In genomic region chr7:74288034-74288881, GRCh38 we compare ENCODE assay signal across 8 cellular contexts. TPM values are rescaled to one million over a fixed set of nuclear protein-coding genes. Genes with fewer than 3 reads are reported as not detected.
A peak's percentile ranks its signal among the peaks of the same experiment; 100 is the strongest.
DNase-seq lines count a peak whose midpoint lies in the region; ATAC-seq and TF ChIP-seq lines count a peak whose summit lies in the region.

No MANE protein-coding gene starts in this region.

- ATAC-seq in natural killer cell treated with Interleukin-12 subunit alpha and Interleukin-12 subunit beta and Interleukin-15 and Interleukin-18, amount 100 ng/mL, for 72 hours, result no peak

- no peak overlapping the region for H3K27ac ChIP-seq in CD4-positive, alpha-beta memory T cell (ENCODE audit: low read depth, low read length)

- H3K9me2 ChIP-seq in Loucy (replicated peaks; ENCODE audit: low read depth, low read length), result no peaks in the 10 kb centered on the region

- peaks cover 24% of the 10 kb centered on the region for H4K20me1 ChIP-seq in Loucy (ENCODE audit: insufficient read depth, low read length, poor library complexity, severe bottlenecking)

- no peak for DNase-seq in CD4-positive, alpha-beta memory T cell
- DNase-seq in cerebellar cortex (ENCODE audit: low spot score) (peak; percentile 61), DMS 273 treated with DMSO at 0.1 percent for 48 hours (lab: John Stamatoyannopoulos, UW) (no peak), HuH-7 (ENCODE audit: low spot score) (no peak), ecto neural progenitor cell (ENCODE audit: low spot score) (no peak), AG08396 (ENCODE audit: low spot score) (no peak)
- peak; percentile 61 for DNase-seq in natural killer cell treated with Interleukin-12 subunit alpha and Interleukin-12 subunit beta and Interleukin-15 and Interleukin-18, amount 100 ng/mL, for 72 hours (ENCODE audit: low spot score)

- CTCF ChIA-PET in CD4-positive, alpha-beta memory T cell (lab: Charles Lee; ENCODE audit: partially characterized antibody), result interaction anchor here (0.9 to 1.8 kb wide), 7 partner anchors 13 to 112 kb away, joined by 3 to 8 read pairs (median 3); no protein-coding TSS in a partner anchor

- no peaks in the 10 kb centered on the region for H3K9me3 ChIP-seq in CD4-positive, alpha-beta memory T cell (ENCODE audit: control insufficient read depth in 1 of 2, low read length in 2 of 2)
- H3K9me3 ChIP-seq in Loucy (ENCODE audit: insufficient read depth, low read depth, low read length), result no peaks in the 10 kb centered on the region

- intact Hi-C loops in CD4-positive, alpha-beta memory T cell (cut with micrococcal nuclease), result loop anchor here (1.0 kb wide), 1 partner anchor 34 kb away; the partner anchor contains the start of gene RFC2

- H3K4me1 Mint-ChIP-seq in CD4-positive, alpha-beta memory T cell, result peaks cover 14 to 32% (median 17%) of the 10 kb centered on the region in 4 donors
- peaks cover 23 to 29% of the 10 kb centered on the region in 2 donors for H3K4me1 Mint-ChIP-seq in natural killer cell treated with Interleukin-12 subunit alpha and Interleukin-12 subunit beta and Interleukin-15 and Interleukin-18, amount 100 ng/mL, for 72 hours (ENCODE audit: low read depth in 2 of 2)

- no peaks in the 10 kb centered on the region for H3K27me3 ChIP-seq in CD4-positive, alpha-beta memory T cell (ENCODE audit: insufficient read depth, low read length)
- no peaks in the 10 kb centered on the region for H3K27me3 ChIP-seq in Loucy (ENCODE audit: insufficient read depth, low read length, poor library complexity, severe bottlenecking)

- H3K79me2 ChIP-seq in Loucy (ENCODE audit: insufficient read depth, low read length), result peaks cover 24% of the 10 kb centered on the region

- POLR2A ChIA-PET in CD4-positive, alpha-beta memory T cell (lab: Charles Lee; ENCODE audit: partially characterized antibody), result interaction anchor here (0.6 to 3.5 kb wide), 2 partner anchors 18 to 24 kb away, joined by 3 to 17 read pairs; no protein-coding TSS in a partner anchor

- peak overlapping the region; percentile 77 for H3K4me2 ChIP-seq in Loucy (ENCODE audit: low read depth, low read length, poor library complexity, severe bottlenecking)

- H2AFZ ChIP-seq in Loucy (ENCODE audit: low read length), result peak overlapping the region; percentile 88; the same call in 1 of the 2 replicates

- peaks cover 0 to 1% of the 10 kb centered on the region in 2 donors for H3K36me3 Mint-ChIP-seq in CD4-positive, alpha-beta memory T cell
- no peaks in the 10 kb centered on the region for H3K36me3 Mint-ChIP-seq in natural killer cell treated with Interleukin-12 subunit alpha and Interleukin-12 subunit beta and Interleukin-15 and Interleukin-18, amount 100 ng/mL, for 72 hours

- H3K27me3 Mint-ChIP-seq in CD4-positive, alpha-beta memory T cell, result peaks cover 4 to 7% of the 10 kb centered on the region in 2 donors
- peaks cover 0 to 1% of the 10 kb centered on the region in 2 donors for H3K27me3 Mint-ChIP-seq in natural killer cell treated with Interleukin-12 subunit alpha and Interleukin-12 subunit beta and Interleukin-15 and Interleukin-18, amount 100 ng/mL, for 72 hours

- H3K9me3 Mint-ChIP-seq in CD4-positive, alpha-beta memory T cell, result no peaks in the 10 kb centered on the region
- no peaks in the 10 kb centered on the region for H3K9me3 Mint-ChIP-seq in natural killer cell treated with Interleukin-12 subunit alpha and Interleukin-12 subunit beta and Interleukin-15 and Interleukin-18, amount 100 ng/mL, for 72 hours

- peak overlapping the region in 5 of 7 donors; percentile 29 to 92 (median 77) for H3K27ac Mint-ChIP-seq in CD4-positive, alpha-beta memory T cell
- peak overlapping the region; percentile 63 to 76 for H3K27ac Mint-ChIP-seq in natural killer cell treated with Interleukin-12 subunit alpha and Interleukin-12 subunit beta and Interleukin-15 and Interleukin-18, amount 100 ng/mL, for 72 hours

- no peak for TF ChIP-seq CTCF in Loucy (conservative IDR thresholded peaks at IDR 0.05; ENCODE audit: low read length)

- H3K4me3 ChIP-seq in CD4-positive, alpha-beta memory T cell (ENCODE audit: low read length in 2 of 2), result peak overlapping the region in 1 of 2 donors; percentile 60
- H3K4me3 ChIP-seq in Loucy (ENCODE audit: low read length, poor library complexity, severe bottlenecking), result peak overlapping the region; percentile 71

- peak overlapping the region; percentile 87 to 97 (median 90) for H3K4me3 Mint-ChIP-seq in CD4-positive, alpha-beta memory T cell
- peak overlapping the region; percentile 88 for H3K4me3 Mint-ChIP-seq in natural killer cell treated with Interleukin-12 subunit alpha and Interleukin-12 subunit beta and Interleukin-15 and Interleukin-18, amount 100 ng/mL, for 72 hours

- no peaks in the 10 kb centered on the region for H3K36me3 ChIP-seq in CD4-positive, alpha-beta memory T cell (ENCODE audit: insufficient read depth, low read length)
- no peaks in the 10 kb centered on the region for H3K36me3 ChIP-seq in Loucy (ENCODE audit: insufficient read depth, low read length)

- H3K4me1 ChIP-seq in CD4-positive, alpha-beta memory T cell (ENCODE audit: insufficient read depth, low read length), result peaks cover 24% of the 10 kb centered on the region
- peaks cover 34% of the 10 kb centered on the region for H3K4me1 ChIP-seq in Loucy (ENCODE audit: insufficient read depth, low read length, poor library complexity, severe bottlenecking)

- H3F3A ChIP-seq in Loucy (ENCODE audit: low read depth), result no peaks in the 10 kb centered on the region

- peak overlapping the region; percentile 49 for H3K9ac ChIP-seq in Loucy (ENCODE audit: low read depth, low read length, poor library complexity, severe bottlenecking)

RNA-seq across cellular contexts. Expression of gene CLIP2, which starts 0.9 kb away (rescaled TPM):
- total RNA-seq in CD4-positive, alpha-beta memory T cell, result 1 to 10 TPM; 3.0 to 5.7 TPM
- under 1 TPM; 0.15 to 0.36 TPM for polyA plus RNA-seq in CD4-positive, alpha-beta memory T cell
- 10 to 100 TPM; 12.2 to 17.0 TPM for total RNA-seq in natural killer cell treated with Interleukin-12 subunit alpha and Interleukin-12 subunit beta and Interleukin-15 and Interleukin-18, amount 100 ng/mL, for 72 hours

RNA-seq across cellular contexts. Expression of gene RFC2, which starts 34.1 kb away (rescaled TPM):
- 10 to 100 TPM; 15.7 to 17.7 TPM for total RNA-seq in CD4-positive, alpha-beta memory T cell
- 10 to 100 TPM; 20.7 to 32.3 TPM for polyA plus RNA-seq in CD4-positive, alpha-beta memory T cell
- 10 to 100 TPM; 66.4 to 87.5 TPM for total RNA-seq in natural killer cell treated with Interleukin-12 subunit alpha and Interleukin-12 subunit beta and Interleukin-15 and Interleukin-18, amount 100 ng/mL, for 72 hours

Comparison
In these comparisons a context has a peak if more than half of its experiments do, and no peak if none do; other contexts are left out.
1. DNase-seq: peak in cerebellar cortex (single experiment) and natural killer cell treated with Interleukin-12 subunit alpha and Interleukin-12 subunit beta and Interleukin-15 and Interleukin-18, amount 100 ng/mL, for 72 hours (single experiment); none in CD4-positive, alpha-beta memory T cell (0 of 5), DMS 273 treated with DMSO at 0.1 percent for 48 hours (single experiment), HuH-7 (single experiment), ecto neural progenitor cell (single experiment) and AG08396 (single experiment).